In genomic region chr13:31556376-31556775, GRCh38 we compare ENCODE assay signal across 22 cellular contexts.
A peak's percentile ranks its signal among the peaks of the same experiment; 100 is the strongest.
DNase-seq lines count a peak whose midpoint lies in the region; ATAC-seq and TF ChIP-seq lines count a peak whose summit lies in the region.
"Had no signal": no experiment of that assay in that cellular context is flagged by ENCODE, and none has a peak within 500 bp of the region (broad histone marks: within the 10 kb centered on the region; RNA-seq: fewer than 3 reads in every experiment).

No MANE protein-coding gene starts in this region.

- peak; percentile 75 for DNase-seq in AG20443 (ENCODE audit: low spot score)
- DNase-seq in HT1080 (ENCODE audit: low read depth): peak; percentile 82
- peak; percentile 5 to 72 for DNase-seq in cardiac fibroblast (ENCODE audit: low read depth in 2 of 2)
- DNase-seq in myocyte (ENCODE audit: low read depth): peak; percentile 75
- no peak for DNase-seq in T-helper 2 cell treated with Interferon-gamma antibody and Interleukin-4, amounts not matched to agents 5 μg/mL and 100 μg/mL, for 36 hours (ENCODE audit: low spot score)
- DNase-seq in NCI-H2227 treated with DMSO at 0.1 percent for 48 hours (lab: John Stamatoyannopoulos, UW): no peak
- DNase-seq in hippocampal formation (lab: John Stamatoyannopoulos, UW): no peak
- DNase-seq: activated naive CD8-positive, alpha-beta T cell treated with anti-CD3 and anti-CD28 coated beads for 36 hours; Calu3; central memory CD4-positive, alpha-beta T cell; effector memory CD8-positive, alpha-beta T cell; H9; NCI-H1694; NCI-H446 treated with DMSO at 0.1 percent for 48 hours; pancreas; SHP77; sigmoid colon; stimulated activated CD4-positive, alpha-beta T cell treated with anti-CD3 and anti-CD28 coated beads, Interleukin-4, amount 100 ng/mL, for 1 hour; T-helper 2 cell had no signal

- H3K9me3 Mint-ChIP-seq in T-helper 2 cell treated with Interferon-gamma antibody and Interleukin-4, amounts not matched to agents 5 μg/mL and 100 μg/mL, for 36 hours: peaks cover 4% of the 10 kb centered on the region
- H3K9me3 Mint-ChIP-seq: activated T-helper 1 cell treated with anti-CD3 and anti-CD28 coated beads, Interleukin-12 subunit alpha, Interleukin-12 subunit beta, Interleukin-2, Interleukin-4 antibody, amounts not matched to agents 30 ng/mL and 10 ng/mL and 1 ng/mL, durations not matched to agents 14 hours and 24 hours and 36 hours had no signal

- ATAC-seq in HG03432 (IDR thresholded peaks at IDR 0.05; ENCODE audit: unreplicated experiment): no peak
- ATAC-seq: effector memory CD8-positive, alpha-beta T cell; pancreas had no signal

- H3K4me3 ChIP-seq in cardiac fibroblast (replicated peaks in 1 of 2; ENCODE audit: low read depth in 2 of 2, low read length in 2 of 2): no peak overlapping the region
- H3K4me3 ChIP-seq: pancreas, sigmoid colon, suprapubic skin had no signal

- no peak overlapping the region for H3K27ac Mint-ChIP-seq in T-helper 2 cell treated with Interferon-gamma antibody and Interleukin-4, amounts not matched to agents 5 μg/mL and 100 μg/mL, for 36 hours
- H3K27ac Mint-ChIP-seq: activated naive CD8-positive, alpha-beta T cell treated with anti-CD3 and anti-CD28 coated beads for 36 hours; activated T-helper 1 cell treated with anti-CD3 and anti-CD28 coated beads, Interleukin-12 subunit alpha, Interleukin-12 subunit beta, Interleukin-2, Interleukin-4 antibody, amounts not matched to agents 30 ng/mL and 10 ng/mL and 1 ng/mL, durations not matched to agents 14 hours and 24 hours and 36 hours; effector memory CD8-positive, alpha-beta T cell; H9 had no signal

- H3K4me1 Mint-ChIP-seq in T-helper 2 cell treated with Interferon-gamma antibody and Interleukin-4, amounts not matched to agents 5 μg/mL and 100 μg/mL, for 36 hours (ENCODE audit: low read depth): no peaks in the 10 kb centered on the region
- H3K4me1 Mint-ChIP-seq: activated naive CD8-positive, alpha-beta T cell treated with anti-CD3 and anti-CD28 coated beads for 36 hours had no signal

- H3K36me3 Mint-ChIP-seq in T-helper 2 cell treated with Interferon-gamma antibody and Interleukin-4, amounts not matched to agents 5 μg/mL and 100 μg/mL, for 36 hours (ENCODE audit: low read depth): no peaks in the 10 kb centered on the region
- H3K36me3 Mint-ChIP-seq: activated naive CD8-positive, alpha-beta T cell treated with anti-CD3 and anti-CD28 coated beads for 36 hours had no signal

- H3K27me3 Mint-ChIP-seq in T-helper 2 cell treated with Interferon-gamma antibody and Interleukin-4, amounts not matched to agents 5 μg/mL and 100 μg/mL, for 36 hours (ENCODE audit: low read depth): no peaks in the 10 kb centered on the region

- no peak overlapping the region for H3K4me3 Mint-ChIP-seq in T-helper 2 cell treated with Interferon-gamma antibody and Interleukin-4, amounts not matched to agents 5 μg/mL and 100 μg/mL, for 36 hours
- H3K4me3 Mint-ChIP-seq: activated naive CD8-positive, alpha-beta T cell treated with anti-CD3 and anti-CD28 coated beads for 36 hours; activated T-helper 1 cell treated with anti-CD3 and anti-CD28 coated beads, Interleukin-12 subunit alpha, Interleukin-12 subunit beta, Interleukin-2, Interleukin-4 antibody, amounts not matched to agents 30 ng/mL and 10 ng/mL and 1 ng/mL, durations not matched to agents 14 hours and 24 hours and 36 hours; effector memory CD8-positive, alpha-beta T cell; H9 had no signal

- no peak for TF ChIP-seq CTCF in cardiac fibroblast (IDR thresholded peaks at IDR 0.05; ENCODE audit: low read depth, low read length)

Comparison
In these comparisons a context has a peak if more than half of its experiments do, and no peak if none do; other contexts are left out.
1. DNase-seq: peak in AG20443 (single experiment), HT1080 (single experiment), cardiac fibroblast (2 of 2) and myocyte (single experiment); none in T-helper 2 cell treated with Interferon-gamma antibody and Interleukin-4, amounts not matched to agents 5 μg/mL and 100 μg/mL, for 36 hours (single experiment), NCI-H2227 treated with DMSO at 0.1 percent for 48 hours (single experiment) and hippocampal formation (0 of 2).